ENCODE assay signal across 9 cellular contexts in genomic region chr3:197154-197855, GRCh38. TPM values are rescaled to one million over a fixed set of nuclear protein-coding genes. Genes with fewer than 3 reads are reported as not detected.
DNase-seq lines count a peak whose midpoint lies in the region; ATAC-seq, FAIRE-seq and TF ChIP-seq lines count a peak whose summit lies in the region.
"Had no signal": no experiment of that assay in that cellular context is flagged by ENCODE, and none has a peak within 500 bp of the region (broad histone marks: within the 10 kb centered on the region; RNA-seq: fewer than 3 reads in every experiment).

No MANE protein-coding gene starts in this region.

- no peaks in the 10 kb centered on the region for H4K20me1 ChIP-seq in smooth muscle cell (ENCODE audit: low read depth)

- H3K27me3 ChIP-seq in right cardiac atrium (ENCODE audit: control insufficient read depth, insufficient read depth) (no peaks in the 10 kb centered on the region), smooth muscle cell (ENCODE audit: low read depth) (peaks cover 94% of the 10 kb centered on the region)
- no peaks in the 10 kb centered on the region for H3K27me3 ChIP-seq in CD4-positive, alpha-beta memory T cell (ENCODE audit: insufficient read depth, low read length)

- H3K36me3 ChIP-seq in smooth muscle cell (ENCODE audit: low read depth) = no peaks in the 10 kb centered on the region
- no peaks in the 10 kb centered on the region for H3K36me3 ChIP-seq in CD4-positive, alpha-beta memory T cell (ENCODE audit: insufficient read depth, low read length)

- H3K27ac Mint-ChIP-seq in CD4-positive, alpha-beta memory T cell = no peak overlapping the region

- peak; percentile 64 for FAIRE-seq in GM19239 (lab: Jason Lieb, UNC)
- FAIRE-seq: islet of Langerhans had no signal

- peaks cover 3 to 6% (median 4%) of the 10 kb centered on the region in 4 donors for H3K4me1 Mint-ChIP-seq in CD4-positive, alpha-beta memory T cell

- H3K27ac ChIP-seq in right cardiac atrium (ENCODE audit: low read length) (peak overlapping the region; percentile 2), smooth muscle cell (ENCODE audit: low read depth) (no peak overlapping the region)
- no peak overlapping the region for H3K27ac ChIP-seq in CD4-positive, alpha-beta memory T cell (ENCODE audit: low read depth, low read length)

- no peaks in the 10 kb centered on the region for H3K79me2 ChIP-seq in smooth muscle cell (ENCODE audit: low read depth)

- no peak overlapping the region for H3K9ac ChIP-seq in smooth muscle cell (ENCODE audit: low read depth)

- peak overlapping the region; percentile 43 for H2AFZ ChIP-seq in smooth muscle cell (ENCODE audit: low read depth)

- no peaks in the 10 kb centered on the region for H3K9me3 ChIP-seq in right cardiac atrium (ENCODE audit: control insufficient read depth, low read length)
- H3K9me3 ChIP-seq in smooth muscle cell (replicated peaks; ENCODE audit: low read depth) = no peaks in the 10 kb centered on the region
- H3K9me3 ChIP-seq in CD4-positive, alpha-beta memory T cell (ENCODE audit: control insufficient read depth in 1 of 2, low read length in 2 of 2) = no peaks in the 10 kb centered on the region

- peaks cover 20 to 22% of the 10 kb centered on the region in 2 donors for H3K27me3 Mint-ChIP-seq in CD4-positive, alpha-beta memory T cell

- TF ChIP-seq CTCF in smooth muscle cell (IDR thresholded peaks at IDR 0.05; ENCODE audit: borderline replicate concordance, insufficient read depth, poor library complexity, severe bottlenecking) = no peak

- ATAC-seq in right cardiac atrium (peak; percentile 70 to 76), GM19452 (IDR thresholded peaks at IDR 0.05; ENCODE audit: unreplicated experiment) (no peak)

- WGBS in right cardiac atrium = 1% methylated on average over 58 of the region's 58 CpGs
- WGBS in smooth muscle cell (ENCODE audit: low lambda C conversion rate) = 7% methylated on average over 30 of the region's 58 CpGs

- H3K4me3 ChIP-seq in right cardiac atrium (ENCODE audit: low read length) (peak overlapping the region; percentile 92), smooth muscle cell (peak overlapping the region; percentile 43)
- H3K4me3 ChIP-seq in CD4-positive, alpha-beta memory T cell (ENCODE audit: low read length in 2 of 2) = no peak overlapping the region

- CTCF ChIA-PET in CD4-positive, alpha-beta memory T cell (lab: Charles Lee; ENCODE audit: partially characterized antibody) = no interaction called here

- POLR2A ChIA-PET in CD4-positive, alpha-beta memory T cell (lab: Charles Lee; ENCODE audit: partially characterized antibody) = no interaction called here

- peak overlapping the region in 1 of 8 donors; percentile 48 for H3K4me3 Mint-ChIP-seq in CD4-positive, alpha-beta memory T cell

- DNase-seq in GM19239 (ENCODE audit: insufficient read length, low spot score) (peak; percentile 40), NCI-H774 (lab: John Stamatoyannopoulos, UW) (peak; percentile 9), right cardiac atrium (peak; percentile 38 to 75 (median 70)), smooth muscle cell (lab: John Stamatoyannopoulos, UW; ENCODE audit: unreplicated experiment) (no peak), NCI-H524 treated with DMSO at 0.1 percent for 48 hours (lab: John Stamatoyannopoulos, UW) (no peak), SIG-M5 treated with dmso at 0.1 percent for 504 hours (lab: John Stamatoyannopoulos, UW; ENCODE audit: unreplicated experiment) (no peak)
- DNase-seq in CD4-positive, alpha-beta memory T cell = no peak

- intact Hi-C loops in right cardiac atrium (cut with DNase I) = no loop called here
- intact Hi-C loops in CD4-positive, alpha-beta memory T cell (cut with micrococcal nuclease) = no loop called here

- peaks cover 2% of the 10 kb centered on the region for H3K4me1 ChIP-seq in right cardiac atrium (ENCODE audit: control insufficient read depth, insufficient read depth, low read length)
- no peaks in the 10 kb centered on the region for H3K4me1 ChIP-seq in smooth muscle cell (ENCODE audit: low read depth)
- no peaks in the 10 kb centered on the region for H3K4me1 ChIP-seq in CD4-positive, alpha-beta memory T cell (ENCODE audit: insufficient read depth, low read length)

- H3K36me3 Mint-ChIP-seq in CD4-positive, alpha-beta memory T cell = no peaks in the 10 kb centered on the region

- H3K4me2 ChIP-seq in smooth muscle cell = peak overlapping the region; percentile 88

- H3K9me3 Mint-ChIP-seq in CD4-positive, alpha-beta memory T cell = peaks cover 0 to 6% (median 3%) of the 10 kb centered on the region in 8 donors

- H3F3A ChIP-seq in smooth muscle cell (ENCODE audit: low read depth) = no peaks in the 10 kb centered on the region

RNA-seq across cellular contexts. Expression of gene CHL1, which starts 0.7 kb away (rescaled TPM):
- total RNA-seq in right cardiac atrium (10 to 100 TPM; 67.9 to 90.2 (median 73.7) TPM), smooth muscle cell (not detected in 2 replicates)
- polyA plus RNA-seq in right cardiac atrium (14.3 TPM), smooth muscle cell (not detected in 2 replicates)
- not detected for total RNA-seq in CD4-positive, alpha-beta memory T cell
- polyA plus RNA-seq in CD4-positive, alpha-beta memory T cell = not detected

Comparison
In these comparisons a context has a peak if more than half of its experiments do, and no peak if none do; other contexts are left out.
1. DNase-seq: peak in GM19239 (single experiment), NCI-H774 (single experiment) and right cardiac atrium (3 of 3); none in smooth muscle cell (single experiment), NCI-H524 treated with DMSO at 0.1 percent for 48 hours (single experiment), SIG-M5 treated with dmso at 0.1 percent for 504 hours (single experiment) and CD4-positive, alpha-beta memory T cell (0 of 5).
2. H3K4me3 ChIP-seq: peak in right cardiac atrium (single experiment) and smooth muscle cell (single experiment); none in CD4-positive, alpha-beta memory T cell (0 of 2).
3. RNA of gene CHL1, which starts 0.7 kb away (total RNA-seq): 67.9 to 90.2 TPM in right cardiac atrium; not detected in smooth muscle cell and not detected in CD4-positive, alpha-beta memory T cell; every median in the first group is over 10 times any median in the second.